In genomic region chr12:68745376-68745903, GRCh38 we compare ENCODE assay signal across 8 cellular contexts. TPM values are rescaled to one million over a fixed set of nuclear protein-coding genes. Genes with fewer than 3 reads are reported as not detected.
A peak's percentile ranks its signal among the peaks of the same experiment; 100 is the strongest.
DNase-seq lines count a peak whose midpoint lies in the region; ATAC-seq, FAIRE-seq and TF ChIP-seq lines count a peak whose summit lies in the region.

No MANE protein-coding gene starts in this region.

- H3K4me1 ChIP-seq in trophoblast cell (ENCODE audit: control insufficient read depth in 1 of 2, insufficient read depth in 2 of 2, low read length in 2 of 2), result no peaks in the 10 kb centered on the region

- no peak overlapping the region for H3K4ac ChIP-seq in trophoblast cell (ENCODE audit: low read depth, low read length)

- peak overlapping the region; percentile 67 for H3K9ac ChIP-seq in trophoblast cell (ENCODE audit: low read length)

- H2BK5ac ChIP-seq in trophoblast cell (ENCODE audit: low read depth, low read length, poor library complexity), result no peak overlapping the region

- H3K18ac ChIP-seq in trophoblast cell (ENCODE audit: low read length), result no peak overlapping the region

- no peaks in the 10 kb centered on the region for H3K9me3 ChIP-seq in trophoblast cell (ENCODE audit: insufficient read depth, low read depth, low read length)

- no peak for DNase-seq in activated CD4-positive, alpha-beta T cell treated with anti-CD3 and anti-CD28 coated beads for 36 hours
- DNase-seq in activated CD4-positive, alpha-beta T cell treated with anti-CD3 and anti-CD28 coated beads, Interleukin-2, amount 50 U/mL, for 48 hours, result no peak
- DNase-seq in OCI-M1 (lab: John Stamatoyannopoulos, UW) (peak; percentile 82), endothelial cell (ENCODE audit: low spot score) (no peak), trophoblast cell (no peak), NOMO-1 (lab: John Stamatoyannopoulos, UW; ENCODE audit: unreplicated experiment in 2 of 2) (no peak), RCC 7860 (ENCODE audit: low spot score) (no peak)

- no peak overlapping the region for H4K12ac ChIP-seq in trophoblast cell (ENCODE audit: low read depth, low read length)

- H3K4me2 ChIP-seq in trophoblast cell (ENCODE audit: low read length), result peak overlapping the region; percentile 89

- intact Hi-C loops in activated CD4-positive, alpha-beta T cell treated with anti-CD3 and anti-CD28 coated beads for 36 hours (cut with DNase I, micrococcal nuclease), result loop anchor here in 1 of 2 experiments (1.0 to 5.0 kb wide), 2 partner anchors 82 to 294 kb away; no protein-coding TSS in a partner anchor

- H4K91ac ChIP-seq in trophoblast cell (ENCODE audit: low read depth, low read length), result no peak overlapping the region

- H3K4me3 Mint-ChIP-seq in activated CD4-positive, alpha-beta T cell treated with anti-CD3 and anti-CD28 coated beads for 36 hours, result peak overlapping the region; percentile 87
- H3K4me3 Mint-ChIP-seq in endothelial cell (ENCODE audit: unreplicated experiment), result peak overlapping the region; percentile 97

- no peak overlapping the region for H2BK12ac ChIP-seq in trophoblast cell (ENCODE audit: low read length)

- peaks cover 7% of the 10 kb centered on the region for H3K79me1 ChIP-seq in trophoblast cell (ENCODE audit: low read length)

- H3K36me3 Mint-ChIP-seq in activated CD4-positive, alpha-beta T cell treated with anti-CD3 and anti-CD28 coated beads for 36 hours (ENCODE audit: low read depth), result peaks cover 15% of the 10 kb centered on the region
- H3K36me3 Mint-ChIP-seq in endothelial cell (ENCODE audit: low read depth, unreplicated experiment), result peaks cover 9% of the 10 kb centered on the region

- H3K14ac ChIP-seq in trophoblast cell (ENCODE audit: low read length), result no peak overlapping the region

- no peak for TF ChIP-seq CTCF in endothelial cell (IDR thresholded peaks at IDR 0.05; ENCODE audit: unreplicated experiment)

- no peaks in the 10 kb centered on the region for H3K79me2 ChIP-seq in trophoblast cell (ENCODE audit: control insufficient read depth, insufficient read depth, low read length, poor library complexity)

- H3K27me3 ChIP-seq in trophoblast cell (ENCODE audit: insufficient read depth, low read length), result no peaks in the 10 kb centered on the region

- no peak overlapping the region for H3K23ac ChIP-seq in trophoblast cell (ENCODE audit: low read length)

- peak overlapping the region; percentile 68 for H4K8ac ChIP-seq in trophoblast cell (ENCODE audit: low read depth, low read length)

- H2BK120ac ChIP-seq in trophoblast cell (ENCODE audit: insufficient read depth, low read length, poor library complexity), result no peak overlapping the region

- no peak for FAIRE-seq in RCC 7860 (lab: Jason Lieb, UNC)

- POLR2A ChIA-PET in activated CD4-positive, alpha-beta T cell treated with anti-CD3 and anti-CD28 coated beads for 36 hours (lab: Charles Lee), result interaction anchor here (0.5 kb wide), 1 partner anchor 163 kb away, joined by 3 read pairs; no protein-coding TSS in a partner anchor

- ATAC-seq in activated CD4-positive, alpha-beta T cell treated with anti-CD3 and anti-CD28 coated beads for 36 hours, result peak; percentile 3
- no peak for ATAC-seq in GM18511 (IDR thresholded peaks at IDR 0.05; ENCODE audit: unreplicated experiment)

- H3K36me3 ChIP-seq in trophoblast cell (ENCODE audit: control insufficient read depth in 1 of 2, insufficient read depth in 2 of 2, low read length in 2 of 2), result peaks cover 4 to 5% of the 10 kb centered on the region in 2 experiments

- H3K27me3 Mint-ChIP-seq in activated CD4-positive, alpha-beta T cell treated with anti-CD3 and anti-CD28 coated beads for 36 hours, result no peaks in the 10 kb centered on the region
- peaks cover 7% of the 10 kb centered on the region for H3K27me3 Mint-ChIP-seq in endothelial cell (ENCODE audit: unreplicated experiment)

- H3K27ac ChIP-seq in trophoblast cell (ENCODE audit: low read depth, low read length), result no peak overlapping the region

- peak overlapping the region; percentile 92 for H3K27ac Mint-ChIP-seq in activated CD4-positive, alpha-beta T cell treated with anti-CD3 and anti-CD28 coated beads for 36 hours
- no peak overlapping the region for H3K27ac Mint-ChIP-seq in endothelial cell (ENCODE audit: unreplicated experiment)

- H3K4me3 ChIP-seq in trophoblast cell (ENCODE audit: low read depth, low read length), result no peak overlapping the region

- no CpG with 5 or more reads among the region's 9 CpGs for WGBS in trophoblast cell (ENCODE audit: extremely low coverage, insufficient coverage, insufficient read length)

- H2AFZ ChIP-seq in trophoblast cell (ENCODE audit: insufficient read depth, low read length, poor library complexity), result no peak overlapping the region

- H3K4me1 Mint-ChIP-seq in activated CD4-positive, alpha-beta T cell treated with anti-CD3 and anti-CD28 coated beads for 36 hours, result peaks cover 16% of the 10 kb centered on the region
- H3K4me1 Mint-ChIP-seq in endothelial cell (ENCODE audit: unreplicated experiment), result peaks cover 11% of the 10 kb centered on the region

- no peak overlapping the region for H2AK5ac ChIP-seq in trophoblast cell (ENCODE audit: low read length)

- H3K9me3 Mint-ChIP-seq in activated CD4-positive, alpha-beta T cell treated with anti-CD3 and anti-CD28 coated beads for 36 hours (ENCODE audit: low read depth), result no peaks in the 10 kb centered on the region
- H3K9me3 Mint-ChIP-seq in endothelial cell (ENCODE audit: unreplicated experiment), result no peaks in the 10 kb centered on the region

- CTCF ChIA-PET in activated CD4-positive, alpha-beta T cell treated with anti-CD3 and anti-CD28 coated beads for 36 hours (lab: Charles Lee), result interaction anchor here (3.0 kb wide), 1 partner anchor 62 kb away, joined by 18 read pairs; the partner anchor contains the start of gene MDM2

RNA-seq across cellular contexts. Expression of gene SLC35E3, which starts 0.5 kb away (rescaled TPM):
- 1 to 10 TPM; 3.5 to 5.1 TPM for total RNA-seq in activated CD4-positive, alpha-beta T cell treated with anti-CD3 and anti-CD28 coated beads for 36 hours
- 10.5 TPM for total RNA-seq in endothelial cell (ENCODE audit: unreplicated experiment)
- 5.2 and 5.3 TPM in 2 replicates for polyA plus RNA-seq in trophoblast cell (2013)

RNA-seq across cellular contexts. Expression of gene NUP107, which starts 58.7 kb away (rescaled TPM):
- 100 to 1,000 TPM; 136 to 142 TPM for total RNA-seq in activated CD4-positive, alpha-beta T cell treated with anti-CD3 and anti-CD28 coated beads for 36 hours
- 66.3 TPM for total RNA-seq in endothelial cell (ENCODE audit: unreplicated experiment)
- 65.2 and 70.6 TPM in 2 replicates for polyA plus RNA-seq in trophoblast cell (2013)
